ENCODE assay signal across 18 cellular contexts in the genomic region with DNA sequence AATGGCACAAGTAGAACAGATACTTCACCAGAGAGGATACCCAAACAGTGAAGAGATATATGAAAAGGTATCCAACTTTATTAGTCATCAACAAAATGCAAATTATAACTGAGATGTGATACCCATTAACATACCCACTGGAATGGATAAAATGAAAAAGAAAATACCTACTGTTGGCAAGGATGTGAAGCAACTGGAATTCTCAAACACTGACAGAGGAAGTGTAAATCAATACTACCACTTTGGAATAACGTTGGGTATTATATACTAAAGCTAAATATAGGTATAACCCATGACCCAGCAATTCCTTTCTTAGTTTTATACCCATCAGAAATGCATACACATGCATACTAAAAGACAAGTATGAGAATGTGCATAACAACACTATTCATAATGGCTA.
A peak's percentile ranks its signal among the peaks of the same experiment; 100 is the strongest.
DNase-seq lines count a peak whose midpoint lies in the region; ATAC-seq, FAIRE-seq and TF ChIP-seq lines count a peak whose summit lies in the region.
"Had no signal": no experiment of that assay in that cellular context is flagged by ENCODE, and none has a peak within 500 bp of the region (broad histone marks: within the 10 kb centered on the region; RNA-seq: fewer than 3 reads in every experiment).

No MANE protein-coding gene starts in this region.

- H3K4me1 ChIP-seq in esophagus muscularis mucosa, result peaks cover 77 to 100% (median 98%) of the 10 kb centered on the region in 4 donors
- peaks cover 49% of the 10 kb centered on the region for H3K4me1 ChIP-seq in psoas muscle
- H3K4me1 ChIP-seq in transverse colon, result peaks cover 38 to 79% (median 45%) of the 10 kb centered on the region in 4 donors
- H3K4me1 ChIP-seq in PC-3 (ENCODE audit: insufficient read depth, low read length), result peaks cover 6% of the 10 kb centered on the region; the same call in 1 of the 2 replicates
- H3K4me1 ChIP-seq: BE2C had no signal

- H3K36me3 ChIP-seq in esophagus muscularis mucosa (no peaks in the 10 kb centered on the region), psoas muscle (ENCODE audit: insufficient read depth in 1 of 2, low read depth in 1 of 2) (no peaks in the 10 kb centered on the region), transverse colon (no peaks in the 10 kb centered on the region), PC-3 (ENCODE audit: low read depth, low read length) (no peaks in the 10 kb centered on the region)
- H3K36me3 ChIP-seq: BE2C, HAP-1 had no signal

- no peaks in the 10 kb centered on the region for H3K9me3 ChIP-seq in esophagus muscularis mucosa
- no peaks in the 10 kb centered on the region for H3K9me3 ChIP-seq in psoas muscle
- H3K9me3 ChIP-seq in transverse colon, result no peaks in the 10 kb centered on the region
- H3K9me3 ChIP-seq in PC-3 (ENCODE audit: low read length), result no peaks in the 10 kb centered on the region
- H3K9me3 ChIP-seq: BE2C, HAP-1 had no signal

- FAIRE-seq in D721Med (lab: Jason Lieb, UNC), result peak; percentile 25
- FAIRE-seq: G401.6, GM12891 had no signal

- no peak for TF ChIP-seq POLR2A in esophagus muscularis mucosa (IDR thresholded peaks at IDR 0.05; ENCODE audit: low read depth)
- TF ChIP-seq POLR2A in transverse colon (IDR thresholded peaks at IDR 0.05), result no peak

- no TSS peak for BruUV-seq in PC-3 (replicated peaks; lab: Mats Ljungman, UMichigan)

- no peak overlapping the region for H3K9ac ChIP-seq in PC-3 (ENCODE audit: low read length)

- H3K4me3 ChIP-seq in esophagus muscularis mucosa (no peak overlapping the region), psoas muscle (no peak overlapping the region), transverse colon (no peak overlapping the region), PC-3 (ENCODE audit: low read length) (no peak overlapping the region)
- H3K4me3 ChIP-seq: GM23338, HAP-1 had no signal

- no peak overlapping the region for H2AFZ ChIP-seq in PC-3 (ENCODE audit: low read length)
- H2AFZ ChIP-seq: GM23338 had no signal

- intact Hi-C loops in esophagus muscularis mucosa (cut with DNase I), result loop anchor here (5.0 kb wide), 1 partner anchor 36 kb away; no protein-coding TSS in a partner anchor
- intact Hi-C loops in psoas muscle (cut with DNase I), result loop anchor here in 1 of 2 donors (5.0 kb wide), 1 partner anchor 46 kb away; no protein-coding TSS in a partner anchor
- intact Hi-C loops in transverse colon (cut with DNase I; ENCODE audit: low total_unique reads), result no loop called here
- intact Hi-C loops in PC-3 (cut with micrococcal nuclease), result no loop called here

- H3K27ac ChIP-seq in esophagus muscularis mucosa (replicated peaks in 1 of 4), result peak overlapping the region; percentile 86 to 89 (median 87)
- H3K27ac ChIP-seq in psoas muscle, result peak overlapping the region; percentile 37
- peak overlapping the region; percentile 8 to 83 (median 78) for H3K27ac ChIP-seq in transverse colon
- no peak overlapping the region for H3K27ac ChIP-seq in PC-3 (ENCODE audit: low read length)
- H3K27ac ChIP-seq: C4-2B had no signal

- no peak for TF ChIP-seq CTCF in D721Med (IDR thresholded peaks at IDR 0.05; ENCODE audit: insufficient read depth, missing control alignments)
- no peak for TF ChIP-seq CTCF in esophagus muscularis mucosa (IDR thresholded peaks at IDR 0.05)
- TF ChIP-seq CTCF in psoas muscle (IDR thresholded peaks at IDR 0.05), result no peak
- TF ChIP-seq CTCF in transverse colon (IDR thresholded peaks at IDR 0.05), result no peak
- TF ChIP-seq CTCF in PC-3 (conservative IDR thresholded peaks at IDR 0.05; ENCODE audit: low read depth, low read length), result no peak

- in situ Hi-C loops in transverse colon (cut with MboI; ENCODE audit: low pct_ligation_motif_present in 1 of 4, low pct_unique_long_range_greater_than_20kb in 1 of 4, low sequenced_read_pairs in 3 of 4), result no loop called here

- H3K27me3 ChIP-seq in esophagus muscularis mucosa (no peaks in the 10 kb centered on the region), psoas muscle (ENCODE audit: insufficient read depth in 3 of 3, low read length in 2 of 3) (no peaks in the 10 kb centered on the region), transverse colon (no peaks in the 10 kb centered on the region), PC-3 (ENCODE audit: low read length) (no peaks in the 10 kb centered on the region)
- H3K27me3 ChIP-seq: BE2C had no signal

- no peak for TF ChIP-seq EP300 in esophagus muscularis mucosa (IDR thresholded peaks at IDR 0.05)
- no peak for TF ChIP-seq EP300 in transverse colon (IDR thresholded peaks at IDR 0.05; ENCODE audit: low read depth)

- H3F3A ChIP-seq in PC-3 (ENCODE audit: low read length, unreplicated experiment), result no peaks in the 10 kb centered on the region

- H3K79me2 ChIP-seq in PC-3 (ENCODE audit: low read length), result no peaks in the 10 kb centered on the region

- 0% methylated on average over 1 of the region's 1 CpG for WGBS in esophagus muscularis mucosa
- 0 to 10% (median 6%) methylated on average over 1 of the region's 1 CpG for WGBS in psoas muscle, 3 donors
- WGBS in transverse colon (ENCODE audit: low coverage in 1 of 2), 2 donors, result 0 to 18% methylated on average over 1 of the region's 1 CpG

- no peak overlapping the region for H3K4me2 ChIP-seq in PC-3 (ENCODE audit: low read length)
- H3K4me2 ChIP-seq: GM23338 had no signal

- ATAC-seq in psoas muscle (peak in 3 of 4 donors; percentile 26 to 65 (median 37)), PC-3 (no peak)
- ATAC-seq: GM23338 had no signal

- no peaks in the 10 kb centered on the region for H3K9me2 ChIP-seq in PC-3 (replicated peaks; ENCODE audit: low read length)

- POLR2A ChIA-PET in PC-3 (lab: Charles Lee; ENCODE audit: unreplicated experiment), result interaction anchor here (0.7 kb wide), 1 partner anchor 108 kb away, joined by 6 read pairs; no protein-coding TSS in a partner anchor

- H4K20me1 ChIP-seq in PC-3 (ENCODE audit: low read length), result no peaks in the 10 kb centered on the region

- DNase-seq in D721Med (ENCODE audit: insufficient read length, low spot score), result no peak
- no peak for DNase-seq in esophagus muscularis mucosa (ENCODE audit: extremely low spot score)
- no peak for DNase-seq in psoas muscle
- no peak for DNase-seq in transverse colon
- no peak for DNase-seq in PC-3
- no peak for DNase-seq in activated gamma-delta T cell (lab: John Stamatoyannopoulos, UW)
- DNase-seq in GOT3 (lab: John Stamatoyannopoulos, UW), result no peak
- DNase-seq: BE2C; CD4-positive, alpha-beta memory T cell; DMS153; DMS79 treated with DMSO at 0.1 percent for 48 hours; EL; IMR-90 had no signal

- CTCF ChIA-PET in PC-3 (lab: Charles Lee), result no interaction called here
